9 cellular contexts compared by ENCODE assay signal in genomic region chr5:139746691-139747582, GRCh38. TPM values are rescaled to one million over a fixed set of nuclear protein-coding genes. Genes with fewer than 3 reads are reported as not detected.
DNase-seq lines count a peak whose midpoint lies in the region; ATAC-seq and TF ChIP-seq lines count a peak whose summit lies in the region.
"Had no signal": no experiment of that assay in that cellular context is flagged by ENCODE, and none has a peak within 500 bp of the region (broad histone marks: within the 10 kb centered on the region; RNA-seq: fewer than 3 reads in every experiment).

No MANE protein-coding gene starts in this region.

- ATAC-seq in GM21825 (IDR thresholded peaks at IDR 0.05; ENCODE audit: unreplicated experiment) (peak; percentile 41), heart right ventricle (peak; percentile 7 to 28 (median 20)), gastrocnemius medialis (peak; percentile 13 to 19)

- H3K9me3 ChIP-seq in heart right ventricle (no peaks in the 10 kb centered on the region), gastrocnemius medialis (no peaks in the 10 kb centered on the region)

- intact Hi-C loops in heart right ventricle (cut with DNase I) (loop anchor here in 1 of 10 donors (5.0 kb wide), 1 partner anchor 35 kb away; no protein-coding TSS in a partner anchor), gastrocnemius medialis (cut with DNase I; ENCODE audit: low total_unique reads) (loop anchor here (5.0 kb wide), 2 partner anchors 50 to 110 kb away; no protein-coding TSS in a partner anchor)

- no peak for TF ChIP-seq POLR2A in gastrocnemius medialis (IDR thresholded peaks at IDR 0.05)

- H3K4me1 ChIP-seq in heart right ventricle (peaks cover 8 to 38% (median 35%) of the 10 kb centered on the region in 9 donors), gastrocnemius medialis (peaks cover 24 to 27% of the 10 kb centered on the region in 2 donors)

- in situ Hi-C loops in gastrocnemius medialis (cut with MboI; ENCODE audit: low sequenced_read_pairs in 4 of 4) = no loop called here

- WGBS in heart right ventricle, 2 donors = 2% methylated on average over 42 to 44 of the region's 44 CpGs

- H3K27me3 ChIP-seq in heart right ventricle (peaks cover 6 to 68% (median 33%) of the 10 kb centered on the region in 7 donors), gastrocnemius medialis (peaks cover 22 to 26% (median 23%) of the 10 kb centered on the region in 3 donors)

- no peak for TF ChIP-seq CTCF in heart right ventricle (IDR thresholded peaks at IDR 0.05)
- TF ChIP-seq CTCF in gastrocnemius medialis (IDR thresholded peaks at IDR 0.05 in 4 of 5, conservative IDR thresholded peaks at IDR 0.05 in 1 of 5) = no peak

- no peaks in the 10 kb centered on the region for H3K36me3 ChIP-seq in heart right ventricle
- H3K36me3 ChIP-seq in gastrocnemius medialis = no peaks in the 10 kb centered on the region

- DNase-seq in EH (ENCODE audit: low read depth) (peak; percentile 39), NCI-H748 treated with DMSO at 0.1 percent for 48 hours (lab: John Stamatoyannopoulos, UW) (peak; percentile 48), heart right ventricle (no peak), gastrocnemius medialis (no peak), DMS114 treated with DMSO at 0.1 percent for 48 hours (lab: John Stamatoyannopoulos, UW; ENCODE audit: unreplicated experiment) (no peak), NCI-H2081 (lab: John Stamatoyannopoulos, UW) (no peak)
- DNase-seq in activated T-helper 9 cell treated with anti-CD3 and anti-CD28 coated beads, Interleukin-2, amount 50 U/mL, for 16 hours (ENCODE audit: low read depth) = peak; percentile 62

- H3K4me3 ChIP-seq in heart right ventricle (peak overlapping the region; percentile 34 to 62 (median 49)), gastrocnemius medialis (peak overlapping the region; percentile 46 to 74 (median 60))

- H3K27ac ChIP-seq in heart right ventricle (peak overlapping the region in 6 of 10 donors; percentile 4 to 70 (median 39)), gastrocnemius medialis (peak overlapping the region in 1 of 4 donors; percentile 32)

RNA-seq across cellular contexts. Expression of gene PSD2, which starts 48.7 kb away (rescaled TPM):
- total RNA-seq in heart right ventricle (under 1 TPM in 2 of 10 donors, not detected in 8; 0.08 to 0.09 TPM), gastrocnemius medialis (under 1 TPM in 1 of 4 donors, not detected in 3; 0.10 TPM)
- under 1 TPM in 1 of 2 donors, not detected in 1; 0.03 TPM for polyA plus RNA-seq in heart right ventricle
- total RNA-seq: activated CD8-positive, alpha-beta memory T cell treated with anti-CD3 and anti-CD28 coated beads for 36 hours had no signal

Comparison
In these comparisons a context has a peak if more than half of its experiments do, and no peak if none do; other contexts are left out.
1. DNase-seq: peak in EH (single experiment), NCI-H748 treated with DMSO at 0.1 percent for 48 hours (single experiment) and activated T-helper 9 cell treated with anti-CD3 and anti-CD28 coated beads, Interleukin-2, amount 50 U/mL, for 16 hours (single experiment); none in heart right ventricle (0 of 2), gastrocnemius medialis (0 of 2), DMS114 treated with DMSO at 0.1 percent for 48 hours (single experiment) and NCI-H2081 (0 of 2).
2. Peak in every context shown above with its lines, with median percentiles within 50 percentile points of each other: ATAC-seq.